ENCODE assay signal across 19 cellular contexts in the genomic region with DNA sequence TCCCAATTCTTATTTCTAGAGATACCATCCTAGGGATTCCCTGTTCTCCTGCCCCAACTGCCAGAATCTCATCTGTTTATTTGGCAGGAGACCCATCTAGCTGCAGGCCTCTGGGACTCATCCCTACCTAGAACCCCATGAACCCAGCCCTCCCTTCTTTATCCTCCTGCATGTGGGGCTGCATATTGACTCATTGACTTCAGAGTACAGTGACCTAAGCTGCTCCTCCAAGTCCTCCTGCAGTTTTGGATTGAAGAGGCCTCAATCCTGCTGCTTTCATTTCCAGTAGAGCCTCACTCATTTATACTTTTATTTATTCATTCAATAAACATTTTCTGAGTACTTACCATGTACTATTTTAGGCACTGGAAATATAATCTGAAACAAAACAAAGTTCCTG. TPM values are rescaled to one million over a fixed set of nuclear protein-coding genes. Genes with fewer than 3 reads are reported as not detected.
DNase-seq lines count a peak whose midpoint lies in the region; ATAC-seq and TF ChIP-seq lines count a peak whose summit lies in the region.
"Had no signal": no experiment of that assay in that cellular context is flagged by ENCODE, and none has a peak within 500 bp of the region (broad histone marks: within the 10 kb centered on the region; RNA-seq: fewer than 3 reads in every experiment).

No MANE protein-coding gene starts in this region.

- peaks cover 28% of the 10 kb centered on the region for H3K4me1 ChIP-seq in Caco-2
- peaks cover 6 to 21% of the 10 kb centered on the region in 2 donors for H3K4me1 ChIP-seq in mucosa of rectum (ENCODE audit: control insufficient read depth in 2 of 2, insufficient read depth in 2 of 2, low read length in 2 of 2)
- H3K4me1 ChIP-seq in neuronal stem cell (ENCODE audit: control insufficient read depth in 2 of 2, insufficient read depth in 1 of 2, low read depth in 1 of 2, low read length in 2 of 2) = no peaks in the 10 kb centered on the region
- H3K4me1 ChIP-seq: BE2C had no signal

- DNase-seq in Caco-2 (no peak), NCI-H226 (peak; percentile 22), fibroblast of villous mesenchyme (ENCODE audit: low read depth) (peak; percentile 19), HuH-7.5 (ENCODE audit: low spot score) (no peak), neuronal stem cell (ENCODE audit: low spot score) (no peak), NCI-H146 treated with DMSO at 0.1 percent for 48 hours (lab: John Stamatoyannopoulos, UW; ENCODE audit: unreplicated experiment) (no peak)
- DNase-seq: 8988T; BE2C; CD4-positive, alpha-beta memory T cell; MG63; NCI-H1092 treated with DMSO at 0.1 percent for 48 hours; NCI-H1694; NCI-H2107; NCI-H2227 treated with DMSO at 0.1 percent for 48 hours; NCI-H526; SHP77 treated with DMSO at 0.1 percent for 48 hours had no signal

- H3K9ac ChIP-seq in mucosa of rectum (ENCODE audit: low read depth in 1 of 2, low read length in 2 of 2) (no peak overlapping the region), neuronal stem cell (ENCODE audit: low read depth, low read length, poor library complexity) (no peak overlapping the region)
- H3K9ac ChIP-seq: KMS-11 had no signal

- H3K4me1 Mint-ChIP-seq in Caco-2 (ENCODE audit: low read depth, unreplicated experiment) = peaks cover 31% of the 10 kb centered on the region

- H2BK5ac ChIP-seq in neuronal stem cell (ENCODE audit: low read length) = no peak overlapping the region

- no peak overlapping the region for H3K4me2 ChIP-seq in neuronal stem cell (ENCODE audit: insufficient read depth, low read length, poor library complexity, severe bottlenecking)
- H3K4me2 ChIP-seq: KMS-11 had no signal

- no peak overlapping the region for H4K91ac ChIP-seq in neuronal stem cell (ENCODE audit: low read depth, low read length, poor library complexity)

- H3K4ac ChIP-seq in neuronal stem cell (ENCODE audit: low read length) = no peak overlapping the region

- no peaks in the 10 kb centered on the region for H3K36me3 Mint-ChIP-seq in Caco-2 (ENCODE audit: insufficient read depth, unreplicated experiment)
- H3K36me3 Mint-ChIP-seq: CD4-positive, alpha-beta memory T cell had no signal

- H3K14ac ChIP-seq in neuronal stem cell (ENCODE audit: low read length) = no peak overlapping the region

- H3K27me3 ChIP-seq in Caco-2 (replicated peaks; ENCODE audit: control insufficient read depth, insufficient read depth, low read length) = no peaks in the 10 kb centered on the region
- H3K27me3 ChIP-seq in mucosa of rectum (ENCODE audit: control insufficient read depth in 2 of 2, insufficient read depth in 2 of 2, low read length in 2 of 2) = no peaks in the 10 kb centered on the region
- no peaks in the 10 kb centered on the region for H3K27me3 ChIP-seq in neuronal stem cell (ENCODE audit: control insufficient read depth in 3 of 3, insufficient read depth in 3 of 3, low read depth in 1 of 3, low read length in 3 of 3)
- H3K27me3 ChIP-seq: BE2C, MG63 had no signal

- H3K36me3 ChIP-seq in Caco-2 (ENCODE audit: control insufficient read depth, insufficient read depth, low read length) = no peaks in the 10 kb centered on the region
- H3K36me3 ChIP-seq in mucosa of rectum (ENCODE audit: control insufficient read depth in 2 of 2, insufficient read depth in 2 of 2, low read length in 2 of 2) = no peaks in the 10 kb centered on the region
- no peaks in the 10 kb centered on the region for H3K36me3 ChIP-seq in neuronal stem cell (replicated peaks in 1 of 2; ENCODE audit: control insufficient read depth in 2 of 2, insufficient read depth in 2 of 2, low read length in 2 of 2)
- H3K36me3 ChIP-seq: BE2C, MG63 had no signal

- H3K9me3 ChIP-seq in Caco-2 = no peaks in the 10 kb centered on the region
- no peaks in the 10 kb centered on the region for H3K9me3 ChIP-seq in mucosa of rectum (ENCODE audit: control insufficient read depth in 2 of 2, low read length in 2 of 2)
- H3K9me3 ChIP-seq in neuronal stem cell (replicated peaks in 1 of 2; ENCODE audit: control insufficient read depth in 2 of 2, insufficient read depth in 1 of 2, low read depth in 1 of 2, low read length in 2 of 2) = no peaks in the 10 kb centered on the region
- H3K9me3 ChIP-seq: BE2C, MG63 had no signal

- H3K4me3 Mint-ChIP-seq in Caco-2 (ENCODE audit: unreplicated experiment) = no peak overlapping the region
- H3K4me3 Mint-ChIP-seq: CD4-positive, alpha-beta memory T cell had no signal

- POLR2A ChIA-PET in Caco-2 (lab: Charles Lee) = no interaction called here

- H3K27ac Mint-ChIP-seq in Caco-2 (ENCODE audit: unreplicated experiment) = peak overlapping the region; percentile 19

- intact Hi-C loops in Caco-2 (cut with micrococcal nuclease; ENCODE audit: unreplicated experiment) = no loop called here

- CTCF ChIA-PET in Caco-2 (lab: Charles Lee) = interaction anchor here (1.3 kb wide), 1 partner anchor 12 kb away, joined by 7 read pairs; the partner anchor contains the start of gene TMEM200A

- H3K27ac ChIP-seq in mucosa of rectum (ENCODE audit: low read depth in 2 of 2, low read length in 2 of 2) (peak overlapping the region; percentile 26 to 81), neuronal stem cell (replicated peaks; ENCODE audit: low read length) (no peak overlapping the region)
- H3K27ac ChIP-seq: KMS-11 had no signal

- no peak overlapping the region for H2BK120ac ChIP-seq in neuronal stem cell (ENCODE audit: low read depth, low read length)

- H2BK15ac ChIP-seq in neuronal stem cell (ENCODE audit: low read length) = no peak overlapping the region

- no peak overlapping the region for H2AK5ac ChIP-seq in neuronal stem cell (ENCODE audit: low read depth, low read length)

- BruUV-seq in Caco-2 (replicated peaks; lab: Mats Ljungman, UMichigan) = TSS peak; percentile 95

- TF ChIP-seq CTCF in Caco-2 (IDR thresholded peaks at IDR 0.05; ENCODE audit: insufficient read depth in 1 of 2, low read depth in 1 of 2, low read length in 1 of 2, severe bottlenecking in 1 of 2, unreplicated experiment in 1 of 2) = no peak
- TF ChIP-seq CTCF in fibroblast of villous mesenchyme (IDR thresholded peaks at IDR 0.05; ENCODE audit: insufficient read depth, low read depth, low read length) = no peak

- no peak overlapping the region for H3K23ac ChIP-seq in neuronal stem cell (ENCODE audit: low read depth, low read length, poor library complexity)

- H3K9me3 Mint-ChIP-seq in Caco-2 (ENCODE audit: unreplicated experiment) = no peaks in the 10 kb centered on the region
- H3K9me3 Mint-ChIP-seq: CD4-positive, alpha-beta memory T cell had no signal

- no peak overlapping the region for H2BK12ac ChIP-seq in neuronal stem cell (ENCODE audit: low read length)

- no peaks in the 10 kb centered on the region for H3K27me3 Mint-ChIP-seq in Caco-2 (ENCODE audit: insufficient read depth, unreplicated experiment)
- H3K27me3 Mint-ChIP-seq: CD4-positive, alpha-beta memory T cell had no signal

- no peak for ATAC-seq in GM21723 (IDR thresholded peaks at IDR 0.05; ENCODE audit: unreplicated experiment)

- H3K18ac ChIP-seq in neuronal stem cell (ENCODE audit: low read length) = no peak overlapping the region

- no peak overlapping the region for H4K8ac ChIP-seq in neuronal stem cell (ENCODE audit: low read depth, low read length)

- H2AFZ ChIP-seq in neuronal stem cell (ENCODE audit: low read length) = no peak overlapping the region

- H3K79me1 ChIP-seq in neuronal stem cell (ENCODE audit: low read depth, low read length) = peaks cover 1% of the 10 kb centered on the region

- H3K4me3 ChIP-seq in Caco-2 (ENCODE audit: low read depth, low read length) (no peak overlapping the region), fibroblast of villous mesenchyme (ENCODE audit: low read depth, low read length) (no peak overlapping the region), mucosa of rectum (ENCODE audit: low read length in 2 of 2) (peak overlapping the region in 1 of 2 donors; percentile 0), neuronal stem cell (ENCODE audit: low read length in 2 of 2) (no peak overlapping the region)
- H3K4me3 ChIP-seq: MG63 had no signal

RNA-seq across cellular contexts. Expression of gene TMEM200A, which starts 11.6 kb away (rescaled TPM):
- total RNA-seq in Caco-2 (2022) (15.6 and 16.3 TPM in 2 replicates), fibroblast of villous mesenchyme (43.6 and 47.7 TPM in 2 replicates)
- polyA plus RNA-seq in neuronal stem cell (2013, experiment 1 of 2) = 4.7 TPM
- polyA plus RNA-seq in neuronal stem cell (2013, experiment 2 of 2) = 5.1 TPM

Comparison
In these comparisons a context has a peak if more than half of its experiments do, and no peak if none do; other contexts are left out.
1. DNase-seq: peak in NCI-H226 (single experiment) and fibroblast of villous mesenchyme (single experiment); none in Caco-2 (0 of 2), HuH-7.5 (single experiment), neuronal stem cell (single experiment) and NCI-H146 treated with DMSO at 0.1 percent for 48 hours (single experiment).